1 cellular context compared by ENCODE assay signal in genomic region chr6:142235247-142235646, GRCh38.
TF ChIP-seq lines count a peak whose summit lies in the region.

No MANE protein-coding gene starts in this region.

TF ChIP-seq in GM23338, 12 proteins besides CTCF, POLR2A, EP300 and RAD21 (continued from another document):
- TF ChIP-seq ZNF462 (CRISPR knock-in tag; IDR thresholded peaks at IDR 0.05) (0 out of 2 replicates have a peak, but pooled peaks have one; percentile 58), ZNF331 (CRISPR knock-in tag; IDR thresholded peaks at IDR 0.05; ENCODE audit: low read depth) (no peak), ZNF114 (CRISPR knock-in tag; IDR thresholded peaks at IDR 0.05) (no peak), POLR2AphosphoS5 (IDR thresholded peaks at IDR 0.05; ENCODE audit: low read depth) (no peak), CREB1 (CRISPR knock-in tag; IDR thresholded peaks at IDR 0.05; ENCODE audit: low read depth) (no peak)
